In the genomic region with DNA sequence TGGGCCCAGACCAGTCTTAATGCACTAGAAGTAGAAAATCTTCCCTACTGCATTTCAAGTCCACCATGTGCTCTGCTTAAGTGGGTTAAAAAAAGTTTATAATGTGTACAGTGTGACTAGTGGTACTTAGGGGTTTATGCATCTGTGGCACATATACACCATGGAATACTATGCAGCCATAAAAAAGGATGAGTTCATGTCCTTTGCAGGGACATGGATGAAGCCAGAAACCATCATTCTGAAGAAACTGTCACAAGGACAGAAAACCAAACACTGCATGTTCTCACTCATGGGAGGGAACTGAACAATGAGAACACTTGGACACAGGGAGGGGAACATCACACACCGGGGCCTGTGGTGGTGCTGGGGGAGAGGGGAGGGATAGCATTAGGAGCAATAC, we compare ENCODE assay signal across 3 cellular contexts. TPM values are rescaled to one million over a fixed set of nuclear protein-coding genes. Genes with fewer than 3 reads are reported as not detected.
"Had no signal": no experiment of that assay in that cellular context is flagged by ENCODE, and none has a peak within 500 bp of the region (broad histone marks: within the 10 kb centered on the region; RNA-seq: fewer than 3 reads in every experiment).

No MANE protein-coding gene starts in this region.

RNA-seq across cellular contexts. Expression of a gene that starts 9.4 kb away (rescaled TPM):
- total RNA-seq: astrocyte, cardiac septum had no signal
- polyA plus RNA-seq: aorta had no signal
